ENCODE assay signal across 13 cellular contexts in genomic region chr4:13920111-13920875, GRCh38.
A peak's percentile ranks its signal among the peaks of the same experiment; 100 is the strongest.
DNase-seq lines count a peak whose midpoint lies in the region; ATAC-seq and TF ChIP-seq lines count a peak whose summit lies in the region.
"Had no signal": no experiment of that assay in that cellular context is flagged by ENCODE, and none has a peak within 500 bp of the region (broad histone marks: within the 10 kb centered on the region; RNA-seq: fewer than 3 reads in every experiment).

No MANE protein-coding gene starts in this region.

- no peaks in the 10 kb centered on the region for H3K36me3 ChIP-seq in GM23248 (ENCODE audit: low read depth)
- no peaks in the 10 kb centered on the region for H3K36me3 ChIP-seq in RWPE2 (ENCODE audit: low read depth)
- H3K36me3 ChIP-seq: ascending aorta, BLaER1 had no signal

- peaks cover 47% of the 10 kb centered on the region for H3F3A ChIP-seq in GM23248 (ENCODE audit: insufficient read depth)

- peak; percentile 74 for ATAC-seq in RWPE2 (ENCODE audit: low read depth)
- ATAC-seq: effector memory CD8-positive, alpha-beta T cell had no signal

- no peaks in the 10 kb centered on the region for H3K79me2 ChIP-seq in GM23248 (ENCODE audit: insufficient read depth)

- H2AFZ ChIP-seq in GM23248: no peak overlapping the region

- peak overlapping the region; percentile 61 for H3K4me2 ChIP-seq in GM23248 (ENCODE audit: unreplicated experiment)
- H3K4me2 ChIP-seq: BLaER1 had no signal

- WGBS in GM23248 (ENCODE audit: low coverage in 1 of 2, low lambda C conversion rate in 2 of 2, missing lambda C conversion rate in 2 of 2), 2 experiments: 63 to 72% methylated on average over 8 of the region's 8 CpGs

- TF ChIP-seq CTCF in RWPE2 (IDR thresholded peaks at IDR 0.05; ENCODE audit: poor library complexity, severe bottlenecking): no peak

- in situ Hi-C loops in GM23248 (cut with MboI): no loop called here

- H3K9me2 ChIP-seq in GM23248 (ENCODE audit: insufficient read depth): no peaks in the 10 kb centered on the region

- peak overlapping the region; percentile 85 for H3K9ac ChIP-seq in GM23248
- H3K9ac ChIP-seq: BLaER1 had no signal

- H3K4me1 ChIP-seq in GM23248 (ENCODE audit: insufficient read depth) (peaks cover 55% of the 10 kb centered on the region), RWPE2 (ENCODE audit: insufficient read depth, poor library complexity, severe bottlenecking) (peaks cover 27% of the 10 kb centered on the region)
- H3K4me1 ChIP-seq: ascending aorta, BLaER1 had no signal

- DNase-seq in GM23248 (peak; percentile 72), RWPE2 (ENCODE audit: low spot score) (peak; percentile 73), fibroblast of gingiva (ENCODE audit: low read depth) (peak; percentile 52), putamen (ENCODE audit: low spot score) (peak; percentile 85), NCI-H1436 (lab: John Stamatoyannopoulos, UW) (no peak), ecto neural progenitor cell (ENCODE audit: low spot score) (no peak), glomerular visceral epithelial cell (ENCODE audit: extremely low spot score) (no peak), D341Med (ENCODE audit: low spot score) (no peak)
- DNase-seq: effector memory CD8-positive, alpha-beta T cell; NCI-H510A treated with DMSO at 0.1 percent for 48 hours; posterior cingulate gyrus had no signal

- no peaks in the 10 kb centered on the region for H3K9me3 ChIP-seq in GM23248 (ENCODE audit: low read depth)
- no peaks in the 10 kb centered on the region for H3K9me3 ChIP-seq in RWPE2 (ENCODE audit: severe bottlenecking)
- H3K9me3 ChIP-seq: ascending aorta, BLaER1 had no signal

- H3K27me3 ChIP-seq in GM23248 (replicated peaks; ENCODE audit: insufficient read depth): no peaks in the 10 kb centered on the region
- H3K27me3 ChIP-seq in RWPE2 (ENCODE audit: insufficient read depth, poor library complexity, severe bottlenecking): no peaks in the 10 kb centered on the region
- H3K27me3 ChIP-seq: ascending aorta, BLaER1 had no signal

- H3K4me3 ChIP-seq in GM23248: no peak overlapping the region
- no peak overlapping the region for H3K4me3 ChIP-seq in RWPE2 (ENCODE audit: severe bottlenecking)
- H3K4me3 ChIP-seq: ascending aorta, BLaER1 had no signal

- no peaks in the 10 kb centered on the region for H4K20me1 ChIP-seq in GM23248 (ENCODE audit: insufficient read depth)
- H4K20me1 ChIP-seq: BLaER1 had no signal

- peak overlapping the region; percentile 99 for H3K27ac ChIP-seq in GM23248
- peak overlapping the region; percentile 92 for H3K27ac ChIP-seq in RWPE2 (ENCODE audit: poor library complexity, severe bottlenecking)
- H3K27ac ChIP-seq: ascending aorta, BLaER1 had no signal

Comparison
In these comparisons a context has a peak if more than half of its experiments do, and no peak if none do; other contexts are left out.
1. DNase-seq: peak in GM23248 (single experiment), RWPE2 (single experiment), fibroblast of gingiva (single experiment) and putamen (single experiment); none in NCI-H1436 (single experiment), ecto neural progenitor cell (single experiment), glomerular visceral epithelial cell (single experiment) and D341Med (single experiment).